ENCODE assay signal across 26 cellular contexts in genomic region chr16:55368205-55368604, GRCh38. TPM values are rescaled to one million over a fixed set of nuclear protein-coding genes. Genes with fewer than 3 reads are reported as not detected.
DNase-seq lines count a peak whose midpoint lies in the region; ATAC-seq, FAIRE-seq and TF ChIP-seq lines count a peak whose summit lies in the region.
"Had no signal": no experiment of that assay in that cellular context is flagged by ENCODE, and none has a peak within 500 bp of the region (broad histone marks: within the 10 kb centered on the region; RNA-seq: fewer than 3 reads in every experiment).

No MANE protein-coding gene starts in this region.

- in situ Hi-C loops in HepG2 (cut with HindIII; ENCODE audit: extremely low pct_ligation_motif_present, low pct_unique_long_range_greater_than_20kb): no loop called here
- in situ Hi-C loops in G401 (cut with HindIII; ENCODE audit: low sequenced_read_pairs): no loop called here

- intact Hi-C loops in right lobe of liver (cut with DNase I): no loop called here
- intact Hi-C loops in HepG2 (cut with micrococcal nuclease; ENCODE audit: unreplicated experiment): no loop called here
- intact Hi-C loops in psoas muscle (cut with DNase I): no loop called here

- BruUV-seq in HepG2 (replicated peaks; lab: Mats Ljungman, UMichigan): no TSS peak

- H3K27ac ChIP-seq in right lobe of liver (no peak overlapping the region), HepG2 (ENCODE audit: extremely low read length, insufficient read depth, low read length) (no peak overlapping the region), MM.1S (ENCODE audit: low read length) (no peak overlapping the region), psoas muscle (no peak overlapping the region)
- H3K27ac ChIP-seq: breast epithelium, KMS-11, neutrophil, SJCRH30 had no signal

- H3K4me3 ChIP-seq in right lobe of liver: no peak overlapping the region
- no peak overlapping the region for H3K4me3 ChIP-seq in HepG2 (replicated peaks in 1 of 3; ENCODE audit: insufficient read depth in 1 of 3, low read depth in 2 of 3, low read length in 3 of 3)
- H3K4me3 ChIP-seq in MM.1S (ENCODE audit: low read length): no peak overlapping the region
- no peak overlapping the region for H3K4me3 ChIP-seq in psoas muscle
- H3K4me3 ChIP-seq: breast epithelium, heart right ventricle, right atrium auricular region, SJCRH30 had no signal

- H2AFZ ChIP-seq in HepG2 (ENCODE audit: low read length) (no peak overlapping the region), MM.1S (ENCODE audit: low read length) (no peak overlapping the region)

- H3F3A ChIP-seq in MM.1S (ENCODE audit: insufficient read depth, low read length): no peaks in the 10 kb centered on the region

- no peak for TF ChIP-seq CTCF in right lobe of liver (IDR thresholded peaks at IDR 0.05)
- TF ChIP-seq CTCF in HepG2 (CRISPR knock-in tag; IDR thresholded peaks at IDR 0.05): no peak
- TF ChIP-seq CTCF in MM.1S (IDR thresholded peaks at IDR 0.05; ENCODE audit: low read length): no peak
- no peak for TF ChIP-seq CTCF in psoas muscle (IDR thresholded peaks at IDR 0.05)

- TF ChIP-seq POLR2A in right lobe of liver (IDR thresholded peaks at IDR 0.05): no peak
- no peak for TF ChIP-seq POLR2A in HepG2 (IDR thresholded peaks at IDR 0.05; ENCODE audit: insufficient read depth in 1 of 2, low read depth in 2 of 2, low read length in 2 of 2)

- no peaks in the 10 kb centered on the region for H3K9me2 ChIP-seq in MM.1S (replicated peaks; ENCODE audit: insufficient read depth, low read length)

- H3K79me2 ChIP-seq in HepG2 (ENCODE audit: insufficient read depth, low read length) (no peaks in the 10 kb centered on the region), MM.1S (ENCODE audit: low read length) (no peaks in the 10 kb centered on the region)

- peak; percentile 42 to 73 (median 56) for ATAC-seq in right lobe of liver
- no peak for ATAC-seq in HepG2
- no peak for ATAC-seq in psoas muscle
- ATAC-seq: stimulated activated memory B cell treated with anti-CD40 and anti-IgM and Interleukin-4, amounts not matched to agents 10 μg/mL and 1 μg/mL and 100 μg/mL, for 72 hours; WTC11 had no signal

- H3K9me3 ChIP-seq in right lobe of liver (no peaks in the 10 kb centered on the region), HepG2 (ENCODE audit: low read length) (no peaks in the 10 kb centered on the region), MM.1S (replicated peaks; ENCODE audit: insufficient read depth, low read length) (no peaks in the 10 kb centered on the region), psoas muscle (no peaks in the 10 kb centered on the region)
- H3K9me3 ChIP-seq: breast epithelium, heart right ventricle, neutrophil, right atrium auricular region, SJCRH30, thoracic aorta had no signal

- DNase-seq in right lobe of liver (no peak), HepG2 (ENCODE audit: low spot score) (no peak), OCI-M1 (lab: John Stamatoyannopoulos, UW) (peak; percentile 0), left kidney (ENCODE audit: low read depth, low spot score) (peak; percentile 15), G401 (ENCODE audit: low spot score) (no peak), MM.1S (no peak), psoas muscle (no peak), GDM1 (lab: John Stamatoyannopoulos, UW) (no peak)
- DNase-seq: activated CD4-positive, alpha-beta T cell treated with anti-CD3 and anti-CD28 coated beads, Interleukin-2, amount 50 U/mL, for 4 hours; activated effector memory CD4-positive, alpha-beta T cell treated with anti-CD3 and anti-CD28 coated beads, Interleukin-2, amount 50 U/mL, for 16 hours; CD4-positive, alpha-beta memory T cell; heart right ventricle; NCI-H1105 treated with DMSO at 0.1 percent for 48 hours; NCI-H526 treated with DMSO at 0.1 percent for 48 hours; stimulated activated CD4-positive, alpha-beta T cell treated with anti-CD3 and anti-CD28 coated beads, Interleukin-1b, Interleukin-23, amount 100 ng/mL, for 48 hours had no signal

- H3K9ac ChIP-seq in HepG2 (ENCODE audit: insufficient read depth, low read depth, low read length) (no peak overlapping the region), MM.1S (ENCODE audit: low read length) (no peak overlapping the region)
- H3K9ac ChIP-seq: KMS-11 had no signal

- H3K27me3 ChIP-seq in right lobe of liver (peaks cover 0 to 5% of the 10 kb centered on the region in 2 donors), HepG2 (ENCODE audit: control insufficient read depth in 1 of 2, insufficient read depth in 2 of 2, low read length in 2 of 2) (peaks cover 0 to 59% of the 10 kb centered on the region in 2 experiments; a peak in 3 of 5 replicates), MM.1S (replicated peaks; ENCODE audit: insufficient read depth, low read length) (no peaks in the 10 kb centered on the region), psoas muscle (ENCODE audit: insufficient read depth in 3 of 3, low read length in 2 of 3) (peaks cover 0 to 3% (median 0%) of the 10 kb centered on the region in 3 donors)
- H3K27me3 ChIP-seq: breast epithelium, right atrium auricular region, SJCRH30 had no signal

- CTCF ChIA-PET in HepG2 (lab: Yijun Ruan, JAX; ENCODE audit: low intra/inter-chr PET ratio, low total read pairs): no interaction called here

- no peak for TF ChIP-seq EP300 in HepG2 (IDR thresholded peaks at IDR 0.05; ENCODE audit: low read depth in 2 of 2, low read length in 2 of 2)
- TF ChIP-seq EP300 in HepG2 (CRISPR knock-in tag; IDR thresholded peaks at IDR 0.05; ENCODE audit: borderline replicate concordance): no peak

- H3K4me1 ChIP-seq in right lobe of liver: no peaks in the 10 kb centered on the region
- no peaks in the 10 kb centered on the region for H3K4me1 ChIP-seq in HepG2 (ENCODE audit: insufficient read depth, low read length)
- no peaks in the 10 kb centered on the region for H3K4me1 ChIP-seq in MM.1S (ENCODE audit: low read length)
- peaks cover 6% of the 10 kb centered on the region for H3K4me1 ChIP-seq in psoas muscle
- H3K4me1 ChIP-seq: breast epithelium had no signal

- H4K20me1 ChIP-seq in HepG2 (ENCODE audit: insufficient read depth, low read length): no peaks in the 10 kb centered on the region
- H4K20me1 ChIP-seq in MM.1S (ENCODE audit: insufficient read depth, low read length): no peaks in the 10 kb centered on the region

- no peak for TF ChIP-seq RAD21 in HepG2 (CRISPR knock-in tag; IDR thresholded peaks at IDR 0.05)

- WGBS in right lobe of liver (ENCODE audit: insufficient coverage, low coverage, low lambda C conversion rate, missing lambda C conversion rate): 21% methylated on average over 4 of the region's 4 CpGs
- 10% methylated on average over 4 of the region's 4 CpGs for WGBS in HepG2 (ENCODE audit: low lambda C conversion rate)
- 36 to 39% (median 37%) methylated on average over 4 of the region's 4 CpGs for WGBS in psoas muscle, 3 donors

- no peak for FAIRE-seq in HepG2 (lab: Jason Lieb, UNC)
- FAIRE-seq: H54 had no signal

- no peak overlapping the region for H3K4me2 ChIP-seq in HepG2 (ENCODE audit: low read depth, low read length)
- H3K4me2 ChIP-seq in MM.1S (ENCODE audit: low read depth, low read length): no peak overlapping the region
- H3K4me2 ChIP-seq: KMS-11 had no signal

- POLR2A ChIA-PET in HepG2 (lab: Yijun Ruan, JAX): no interaction called here

- H3K36me3 ChIP-seq in right lobe of liver: no peaks in the 10 kb centered on the region
- H3K36me3 ChIP-seq in HepG2 (replicated peaks in 1 of 2; ENCODE audit: control insufficient read depth in 1 of 2, insufficient read depth in 2 of 2, low read length in 2 of 2): no peaks in the 10 kb centered on the region
- no peaks in the 10 kb centered on the region for H3K36me3 ChIP-seq in MM.1S (replicated peaks; ENCODE audit: insufficient read depth, low read length)
- no peaks in the 10 kb centered on the region for H3K36me3 ChIP-seq in psoas muscle (ENCODE audit: insufficient read depth in 1 of 2, low read depth in 1 of 2)
- H3K36me3 ChIP-seq: breast epithelium, heart right ventricle, neutrophil, right atrium auricular region, SJCRH30, thoracic aorta had no signal

TF ChIP-seq in HepG2, 621 proteins besides CTCF, POLR2A, EP300 and RAD21:
- TF ChIP-seq MAFK (conservative IDR thresholded peaks at IDR 0.05 in 1 of 2, IDR thresholded peaks at IDR 0.05 in 1 of 2; ENCODE audit: low read length in 2 of 2) (peak in 1 of 2 experiments; percentile 57; a peak in 2 of 4 replicates), RELA (CRISPR knock-in tag; IDR thresholded peaks at IDR 0.05) (no peak)

RNA-seq across cellular contexts. Expression of gene IRX6, which starts 44.2 kb away (rescaled TPM):
- total RNA-seq in right lobe of liver (not detected), HepG2 (2016; rRNA removed; fragmentation: Illumina TruSeq; extraction: Trizol) (not detected in 2 replicates), psoas muscle (1 to 10 TPM in 2 of 4 donors, under 1 TPM in 2; 0.32 to 2.1 (median 0.74) TPM)
- not detected in 2 replicates for total RNA-seq in HepG2 (2016; cell fraction: cytosol; rRNA removed; fragmentation: Illumina TruSeq; extraction: Trizol; ENCODE audit: low read depth)
- not detected in 2 replicates for total RNA-seq in HepG2 (2016; cell fraction: insoluble cytoplasmic fraction; rRNA removed; fragmentation: Illumina TruSeq; extraction: Trizol)
- not detected in 2 replicates for total RNA-seq in HepG2 (2016; cell fraction: membrane; rRNA removed; fragmentation: Illumina TruSeq; extraction: Trizol)
- total RNA-seq in HepG2 (2016; cell fraction: nucleus; rRNA removed; fragmentation: Illumina TruSeq; extraction: Trizol): not detected in 2 replicates
- polyA plus RNA-seq in HepG2 (2011; rRNA removed) (not detected in 2 replicates), psoas muscle (1 to 10 TPM in 2 of 3 donors, under 1 TPM in 1; 0.46 to 6.1 (median 1.7) TPM)
- not detected in 2 replicates for polyA plus RNA-seq in HepG2 (2011; cell fraction: cytosol; rRNA removed)
- not detected in 2 replicates for polyA plus RNA-seq in HepG2 (2011; cell fraction: nucleus; rRNA removed)
- not detected in 2 replicates for polyA plus RNA-seq in HepG2 (2012)
- not detected in 2 replicates for polyA plus RNA-seq in HepG2 (2016; cell fraction: cytosol; fragmentation: Illumina TruSeq; extraction: Trizol; ENCODE audit: low read depth)
- polyA plus RNA-seq in HepG2 (2016; cell fraction: insoluble cytoplasmic fraction; fragmentation: Illumina TruSeq; extraction: Trizol; ENCODE audit: low read depth): not detected in 2 replicates
- not detected in 2 replicates for polyA plus RNA-seq in HepG2 (2016; cell fraction: membrane; fragmentation: Illumina TruSeq; extraction: Trizol; ENCODE audit: low read depth)
- polyA plus RNA-seq in HepG2 (2016; cell fraction: nucleus; fragmentation: Illumina TruSeq; extraction: Trizol; ENCODE audit: insufficient read depth, low read depth): not detected in 2 replicates
- polyA minus RNA-seq in HepG2 (2011; rRNA and poly(A)+ RNA removed; ENCODE audit: low replicate concordance): not detected in 2 replicates
- polyA minus RNA-seq in HepG2 (2011; cell fraction: cytosol; rRNA and poly(A)+ RNA removed): not detected in 2 replicates
- polyA minus RNA-seq in HepG2 (2011; cell fraction: nucleus; rRNA and poly(A)+ RNA removed): not detected in 2 replicates
- total RNA-seq in G401 (2014; rRNA removed; shearing (Covaris generic)): not detected in 2 replicates
- total RNA-seq: CD4-positive, alpha-beta memory T cell; T-helper 2 cell treated with Interferon-gamma antibody and Interleukin-4, amounts not matched to agents 100 ng/mL and 5 ng/mL, for 36 hours; thoracic aorta had no signal
- polyA plus RNA-seq: AG04450; CD4-positive, alpha-beta memory T cell had no signal

Comparison
In these comparisons a context has a peak if more than half of its experiments do, and no peak if none do; other contexts are left out.
1. ATAC-seq: peak in right lobe of liver (4 of 4); none in HepG2 (single experiment) and psoas muscle (0 of 4).
2. DNase-seq: peak in OCI-M1 (single experiment) and left kidney (single experiment); none in right lobe of liver (0 of 3), HepG2 (single experiment), G401 (single experiment), MM.1S (single experiment), psoas muscle (0 of 2) and GDM1 (single experiment).